In the genomic region with DNA sequence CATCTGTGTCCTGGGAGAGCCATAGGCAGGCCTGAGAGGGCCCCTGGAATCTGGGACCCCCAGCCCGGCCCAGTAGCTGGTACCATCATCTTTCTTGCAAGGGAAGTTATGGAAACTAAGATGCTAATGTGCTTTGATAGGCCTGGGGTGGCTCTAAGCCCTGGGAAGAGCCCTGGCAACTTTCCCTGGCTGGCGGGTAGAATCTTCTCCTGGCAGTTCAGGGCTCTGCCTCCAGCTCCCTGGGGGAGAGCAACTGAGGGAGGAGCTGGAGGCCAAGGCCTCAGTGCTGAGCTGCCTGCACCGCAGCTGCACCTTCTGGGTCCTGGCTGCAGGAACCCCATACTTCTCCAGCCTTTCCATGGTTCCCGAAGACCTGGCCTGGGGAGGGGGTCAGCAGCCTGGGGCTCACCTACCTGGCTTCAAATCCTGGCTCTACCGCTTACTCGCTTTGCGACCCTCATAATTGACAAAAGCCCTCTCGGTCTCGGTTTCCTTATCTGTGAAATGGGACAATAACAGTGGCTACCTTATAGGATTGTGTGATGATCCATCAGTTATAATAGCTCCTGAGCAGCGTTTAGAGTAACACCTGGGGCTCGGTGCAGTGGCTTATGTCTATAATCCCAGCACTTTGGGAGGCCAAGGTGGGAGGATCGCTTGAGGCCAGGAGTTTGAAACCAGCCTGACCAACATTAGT, we compare ENCODE assay signal across 9 cellular contexts.
A peak's percentile ranks its signal among the peaks of the same experiment; 100 is the strongest.
DNase-seq lines count a peak whose midpoint lies in the region; ATAC-seq and TF ChIP-seq lines count a peak whose summit lies in the region.
"Had no signal": no experiment of that assay in that cellular context is flagged by ENCODE, and none has a peak within 500 bp of the region (broad histone marks: within the 10 kb centered on the region; RNA-seq: fewer than 3 reads in every experiment).

No MANE protein-coding gene starts in this region.

- TF ChIP-seq CTCF in activated B cell treated with CpG ODN at 0.5 μM for 24 hours (IDR thresholded peaks at IDR 0.05) (no peak), fibroblast of pulmonary artery (IDR thresholded peaks at IDR 0.05; ENCODE audit: low read length, missing control alignments) (no peak), tibial artery (IDR thresholded peaks at IDR 0.05) (no peak)

- peaks cover 12 to 87% (median 73%) of the 10 kb centered on the region in 4 donors for H3K4me1 ChIP-seq in tibial artery

- peak overlapping the region; percentile 69 for H3K27ac Mint-ChIP-seq in activated CD4-positive, alpha-beta T cell treated with anti-CD3 and anti-CD28 coated beads, Interleukin-2, amount 10 ng/mL, durations not matched to agents 7 days and 5 days
- peak overlapping the region; percentile 84 for H3K27ac Mint-ChIP-seq in activated B cell treated with CpG ODN at 0.5 μM for 24 hours
- H3K27ac Mint-ChIP-seq in stimulated activated memory B cell treated with anti-CD40 and anti-IgM and Interleukin-4, amounts not matched to agents 10 μg/mL and 1 μg/mL and 100 μg/mL, for 72 hours, result peak overlapping the region; percentile 95

- H3K4me3 ChIP-seq in fibroblast of pulmonary artery (replicated peaks; ENCODE audit: low read depth, low read length) (no peak overlapping the region), tibial artery (no peak overlapping the region)

- peaks cover 0 to 8% (median 0%) of the 10 kb centered on the region in 3 donors for H3K36me3 ChIP-seq in tibial artery

- POLR2A ChIA-PET in activated CD4-positive, alpha-beta T cell treated with anti-CD3 and anti-CD28 coated beads, Interleukin-2, amount 10 ng/mL, durations not matched to agents 7 days and 5 days (lab: Charles Lee), result interaction anchor here (0.6 kb wide), 2 partner anchors 8 to 21 kb away, joined by 5 to 7 read pairs; no protein-coding TSS in a partner anchor
- POLR2A ChIA-PET in activated B cell treated with CpG ODN at 0.5 μM for 24 hours (lab: Charles Lee), result interaction anchor here (0.7 to 9.0 kb wide), 13 partner anchors 13 to 484 kb away, joined by 3 to 150 read pairs (median 7); a partner anchor contains a TSS

- no peaks in the 10 kb centered on the region for H3K27me3 Mint-ChIP-seq in activated CD4-positive, alpha-beta T cell treated with anti-CD3 and anti-CD28 coated beads, Interleukin-2, amount 10 ng/mL, durations not matched to agents 7 days and 5 days
- no peaks in the 10 kb centered on the region for H3K27me3 Mint-ChIP-seq in activated B cell treated with CpG ODN at 0.5 μM for 24 hours
- no peaks in the 10 kb centered on the region for H3K27me3 Mint-ChIP-seq in stimulated activated memory B cell treated with anti-CD40 and anti-IgM and Interleukin-4, amounts not matched to agents 10 μg/mL and 1 μg/mL and 100 μg/mL, for 72 hours

- intact Hi-C loops in activated B cell treated with CpG ODN at 0.5 μM for 24 hours (cut with micrococcal nuclease) (loop anchor here (5.0 kb wide), 1 partner anchor 42 kb away; no protein-coding TSS in a partner anchor), tibial artery (cut with DNase I; ENCODE audit: low total_unique reads) (no loop called here)

- no peaks in the 10 kb centered on the region for H3K9me3 Mint-ChIP-seq in activated CD4-positive, alpha-beta T cell treated with anti-CD3 and anti-CD28 coated beads, Interleukin-2, amount 10 ng/mL, durations not matched to agents 7 days and 5 days
- H3K9me3 Mint-ChIP-seq in activated B cell treated with CpG ODN at 0.5 μM for 24 hours, result no peaks in the 10 kb centered on the region
- peaks cover 10% of the 10 kb centered on the region for H3K9me3 Mint-ChIP-seq in stimulated activated memory B cell treated with anti-CD40 and anti-IgM and Interleukin-4, amounts not matched to agents 10 μg/mL and 1 μg/mL and 100 μg/mL, for 72 hours

- H3K36me3 Mint-ChIP-seq in activated CD4-positive, alpha-beta T cell treated with anti-CD3 and anti-CD28 coated beads, Interleukin-2, amount 10 ng/mL, durations not matched to agents 7 days and 5 days (ENCODE audit: low read depth), result peaks cover 81% of the 10 kb centered on the region
- peaks cover 41% of the 10 kb centered on the region for H3K36me3 Mint-ChIP-seq in activated B cell treated with CpG ODN at 0.5 μM for 24 hours (ENCODE audit: low read depth)
- peaks cover 45% of the 10 kb centered on the region for H3K36me3 Mint-ChIP-seq in stimulated activated memory B cell treated with anti-CD40 and anti-IgM and Interleukin-4, amounts not matched to agents 10 μg/mL and 1 μg/mL and 100 μg/mL, for 72 hours

- no peaks in the 10 kb centered on the region for H3K9me3 ChIP-seq in tibial artery

- H3K4me3 Mint-ChIP-seq in activated CD4-positive, alpha-beta T cell treated with anti-CD3 and anti-CD28 coated beads, Interleukin-2, amount 10 ng/mL, durations not matched to agents 7 days and 5 days, result no peak overlapping the region
- peak overlapping the region; percentile 72 for H3K4me3 Mint-ChIP-seq in activated B cell treated with CpG ODN at 0.5 μM for 24 hours
- peak overlapping the region; percentile 72 for H3K4me3 Mint-ChIP-seq in stimulated activated memory B cell treated with anti-CD40 and anti-IgM and Interleukin-4, amounts not matched to agents 10 μg/mL and 1 μg/mL and 100 μg/mL, for 72 hours

- CTCF ChIA-PET in activated CD4-positive, alpha-beta T cell treated with anti-CD3 and anti-CD28 coated beads, Interleukin-2, amount 10 ng/mL, durations not matched to agents 7 days and 5 days (lab: Charles Lee), result interaction anchor here (0.6 to 2.4 kb wide), 8 partner anchors 12 to 610 kb away, joined by 3 to 10 read pairs (median 4); no protein-coding TSS in a partner anchor
- CTCF ChIA-PET in activated B cell treated with CpG ODN at 0.5 μM for 24 hours (lab: Charles Lee), result interaction anchor here (0.7 to 3.6 kb wide), 6 partner anchors 9 to 75 kb away, joined by 3 to 32 read pairs (median 4); no protein-coding TSS in a partner anchor

- H3K27ac ChIP-seq in tibial artery, result no peak overlapping the region

- H3K4me1 Mint-ChIP-seq in activated CD4-positive, alpha-beta T cell treated with anti-CD3 and anti-CD28 coated beads, Interleukin-2, amount 10 ng/mL, durations not matched to agents 7 days and 5 days, result peaks cover 97% of the 10 kb centered on the region
- peaks cover 92% of the 10 kb centered on the region for H3K4me1 Mint-ChIP-seq in activated B cell treated with CpG ODN at 0.5 μM for 24 hours
- H3K4me1 Mint-ChIP-seq in stimulated activated memory B cell treated with anti-CD40 and anti-IgM and Interleukin-4, amounts not matched to agents 10 μg/mL and 1 μg/mL and 100 μg/mL, for 72 hours, result peaks cover 92% of the 10 kb centered on the region

- no peak for ATAC-seq in activated B cell treated with CpG ODN at 0.5 μM for 24 hours (ENCODE audit: low read depth)
- no peak for ATAC-seq in stimulated activated memory B cell treated with anti-CD40 and anti-IgM and Interleukin-4, amounts not matched to agents 10 μg/mL and 1 μg/mL and 100 μg/mL, for 72 hours

- DNase-seq in activated CD4-positive, alpha-beta T cell treated with anti-CD3 and anti-CD28 coated beads, Interleukin-2, amount 10 ng/mL, durations not matched to agents 7 days and 5 days, result no peak
- DNase-seq in activated CD4-positive, alpha-beta T cell treated with anti-CD3 and anti-CD28 coated beads for 1 hour, result no peak
- DNase-seq in activated B cell treated with CpG ODN at 0.5 μM for 24 hours (no peak), fibroblast of pulmonary artery (ENCODE audit: low read depth) (peak; percentile 62), NCI-H2227 treated with DMSO at 0.1 percent for 48 hours (lab: John Stamatoyannopoulos, UW) (no peak), retina (no peak), tibial artery (no peak)
- DNase-seq: NCI-H2029 had no signal

- no peaks in the 10 kb centered on the region for H3K27me3 ChIP-seq in tibial artery
